Comparison of ENCODE assay signal across 14 cellular contexts in genomic region chr12:6346235-6346832, GRCh38. TPM values are rescaled to one million over a fixed set of nuclear protein-coding genes. Genes with fewer than 3 reads are reported as not detected.
DNase-seq lines count a peak whose midpoint lies in the region; ATAC-seq, FAIRE-seq and TF ChIP-seq lines count a peak whose summit lies in the region.
"Had no signal": no experiment of that assay in that cellular context is flagged by ENCODE, and none has a peak within 500 bp of the region (broad histone marks: within the 10 kb centered on the region; RNA-seq: fewer than 3 reads in every experiment).

No MANE protein-coding gene starts in this region.

- peaks cover 60% of the 10 kb centered on the region for H3K4me1 ChIP-seq in HepG2 (ENCODE audit: insufficient read depth, low read length)
- H3K4me1 ChIP-seq in right lobe of liver = peaks cover 0 to 14% (median 7%) of the 10 kb centered on the region in 4 donors
- peaks cover 22% of the 10 kb centered on the region for H3K4me1 ChIP-seq in muscle layer of colon (ENCODE audit: insufficient read depth, low read length)

- POLR2A ChIA-PET in HepG2 (lab: Yijun Ruan, JAX) = interaction anchor here (1.2 to 3.9 kb wide), 5 partner anchors 10 to 37 kb away, joined by 3 to 74 read pairs (median 8); partner anchors contain the start of gene LTBR
- POLR2A ChIA-PET in activated CD8-positive, alpha-beta T cell treated with anti-CD3 and anti-CD28 coated beads for 36 hours (lab: Charles Lee) = interaction anchor here (0.8 to 1.8 kb wide), 8 partner anchors 10 to 39 kb away, joined by 3 to 16 read pairs (median 4); partner anchors contain the start of gene SCNN1A

- no peak overlapping the region for H3K9ac ChIP-seq in HepG2 (ENCODE audit: insufficient read depth, low read depth, low read length)
- H3K9ac ChIP-seq in muscle layer of colon (ENCODE audit: low read length) = no peak overlapping the region

- no peaks in the 10 kb centered on the region for H4K20me1 ChIP-seq in HepG2 (ENCODE audit: insufficient read depth, low read length)

- H3K79me2 ChIP-seq in HepG2 (ENCODE audit: insufficient read depth, low read length) = peaks cover 12% of the 10 kb centered on the region

- 88% methylated on average over 5 of the region's 5 CpGs for WGBS in HepG2 (ENCODE audit: low lambda C conversion rate)
- 100% methylated on average over 1 of the region's 5 CpGs for WGBS in right lobe of liver (ENCODE audit: insufficient coverage, low coverage, low lambda C conversion rate, missing lambda C conversion rate)

- TF ChIP-seq POLR2A in HepG2 (IDR thresholded peaks at IDR 0.05; ENCODE audit: insufficient read depth in 1 of 2, low read depth in 2 of 2, low read length in 2 of 2) = no peak
- TF ChIP-seq POLR2A in right lobe of liver (IDR thresholded peaks at IDR 0.05) = no peak
- no peak for TF ChIP-seq POLR2A in GM12892 (IDR thresholded peaks at IDR 0.05; ENCODE audit: low read depth, low read length)

- in situ Hi-C loops in HepG2 (cut with HindIII; ENCODE audit: extremely low pct_ligation_motif_present, low pct_unique_long_range_greater_than_20kb) = no loop called here

- no peak overlapping the region for H3K4me3 ChIP-seq in HepG2 (replicated peaks in 1 of 3; ENCODE audit: insufficient read depth in 1 of 3, low read depth in 2 of 3, low read length in 3 of 3)
- H3K4me3 ChIP-seq in right lobe of liver = no peak overlapping the region
- no peak overlapping the region for H3K4me3 ChIP-seq in muscle layer of colon (ENCODE audit: low read depth in 1 of 2, low read length in 2 of 2)
- H3K4me3 ChIP-seq: MG63 had no signal

- peaks cover 49% of the 10 kb centered on the region for H3K4me1 Mint-ChIP-seq in activated CD8-positive, alpha-beta T cell treated with anti-CD3 and anti-CD28 coated beads for 36 hours (ENCODE audit: low read depth)

- peak overlapping the region; percentile 30 for H3K27ac Mint-ChIP-seq in activated CD8-positive, alpha-beta T cell treated with anti-CD3 and anti-CD28 coated beads for 36 hours

- TF ChIP-seq EP300 in HepG2 (IDR thresholded peaks at IDR 0.05; ENCODE audit: low read depth in 2 of 2, low read length in 2 of 2) (no peak), HepG2 (CRISPR knock-in tag; IDR thresholded peaks at IDR 0.05; ENCODE audit: borderline replicate concordance) (no peak)

- FAIRE-seq in HepG2 (lab: Jason Lieb, UNC) (no peak), GM12892 (lab: Jason Lieb, UNC) (no peak)

- no peaks in the 10 kb centered on the region for H3K36me3 ChIP-seq in HepG2 (replicated peaks in 1 of 2; ENCODE audit: control insufficient read depth in 1 of 2, insufficient read depth in 2 of 2, low read length in 2 of 2)
- H3K36me3 ChIP-seq in right lobe of liver = no peaks in the 10 kb centered on the region
- no peaks in the 10 kb centered on the region for H3K36me3 ChIP-seq in muscle layer of colon (ENCODE audit: insufficient read depth, low read length)

- H3K9me3 Mint-ChIP-seq in activated CD8-positive, alpha-beta T cell treated with anti-CD3 and anti-CD28 coated beads for 36 hours = no peaks in the 10 kb centered on the region
- H3K9me3 Mint-ChIP-seq: stimulated activated naive CD8-positive, alpha-beta T cell treated with anti-CD3 and anti-CD28 coated beads, Interleukin-15, amount 100 ng/mL, for 72 hours had no signal

- no peak overlapping the region for H3K4me2 ChIP-seq in HepG2 (ENCODE audit: low read depth, low read length)

- no peak for TF ChIP-seq CTCF in HepG2 (CRISPR knock-in tag; IDR thresholded peaks at IDR 0.05)
- TF ChIP-seq CTCF in right lobe of liver (IDR thresholded peaks at IDR 0.05) = no peak
- TF ChIP-seq CTCF in activated CD8-positive, alpha-beta T cell treated with anti-CD3 and anti-CD28 coated beads for 36 hours (IDR thresholded peaks at IDR 0.05) = no peak

- no peak for ATAC-seq in HepG2
- no peak for ATAC-seq in right lobe of liver
- no peak for ATAC-seq in activated CD8-positive, alpha-beta T cell treated with anti-CD3 and anti-CD28 coated beads for 36 hours
- ATAC-seq in GM19324 (IDR thresholded peaks at IDR 0.05; ENCODE audit: low FRiP score, unreplicated experiment) = no peak
- ATAC-seq: stimulated activated naive CD8-positive, alpha-beta T cell treated with anti-CD3 and anti-CD28 coated beads, Interleukin-15, amount 100 ng/mL, for 72 hours had no signal

- H3K9me3 ChIP-seq in HepG2 (ENCODE audit: low read length) (no peaks in the 10 kb centered on the region), right lobe of liver (no peaks in the 10 kb centered on the region), muscle layer of colon (ENCODE audit: low read length) (no peaks in the 10 kb centered on the region)
- H3K9me3 ChIP-seq: MG63 had no signal

- TF ChIP-seq RAD21 in HepG2 (CRISPR knock-in tag; IDR thresholded peaks at IDR 0.05) = no peak

- CTCF ChIA-PET in HepG2 (lab: Yijun Ruan, JAX; ENCODE audit: low intra/inter-chr PET ratio, low total read pairs) = no interaction called here
- CTCF ChIA-PET in activated CD8-positive, alpha-beta T cell treated with anti-CD3 and anti-CD28 coated beads for 36 hours (lab: Charles Lee) = interaction anchor here (0.9 to 2.6 kb wide), 8 partner anchors 10 to 119 kb away, joined by 3 to 18 read pairs (median 6); no protein-coding TSS in a partner anchor

- peaks cover under 1% of the 10 kb centered on the region for H3K36me3 Mint-ChIP-seq in activated CD8-positive, alpha-beta T cell treated with anti-CD3 and anti-CD28 coated beads for 36 hours (ENCODE audit: low read depth)

- DNase-seq in HepG2 (ENCODE audit: low spot score) (no peak), right lobe of liver (no peak), NCI-H446 treated with DMSO at 0.1 percent for 48 hours (lab: John Stamatoyannopoulos, UW) (no peak), GM12892 (ENCODE audit: insufficient read length) (no peak), SKM-1 treated with dmso at 0.1 percent for 144 hours (lab: John Stamatoyannopoulos, UW; ENCODE audit: unreplicated experiment) (no peak)
- no peak for DNase-seq in activated CD8-positive, alpha-beta T cell treated with anti-CD3 and anti-CD28 coated beads for 36 hours
- DNase-seq: DMS 273 treated with DMSO at 0.1 percent for 48 hours; MG63; NCI-H510A treated with DMSO at 0.1 percent for 48 hours; nucleus accumbens; stimulated activated CD4-positive, alpha-beta T cell treated with anti-CD3 and anti-CD28 coated beads, Interleukin-2, amount 100 ng/mL, for 48 hours; stimulated activated naive CD8-positive, alpha-beta T cell treated with anti-CD3 and anti-CD28 coated beads, Interleukin-15, amount 100 ng/mL, for 72 hours had no signal

- no peak overlapping the region for H2AFZ ChIP-seq in HepG2 (ENCODE audit: low read length)

- H3K4me3 Mint-ChIP-seq in activated CD8-positive, alpha-beta T cell treated with anti-CD3 and anti-CD28 coated beads for 36 hours = no peak overlapping the region

- H3K27ac ChIP-seq in HepG2 (ENCODE audit: extremely low read length, insufficient read depth, low read length) (no peak overlapping the region), right lobe of liver (peak overlapping the region in 1 of 3 donors; percentile 31), muscle layer of colon (ENCODE audit: low read depth, low read length) (peak overlapping the region; percentile 29)

- H3K27me3 ChIP-seq in HepG2 (ENCODE audit: control insufficient read depth in 1 of 2, insufficient read depth in 2 of 2, low read length in 2 of 2) (no peaks in the 10 kb centered on the region; a peak in 1 of 5 replicates), right lobe of liver (no peaks in the 10 kb centered on the region), muscle layer of colon (ENCODE audit: control insufficient read depth in 1 of 2, insufficient read depth in 2 of 2, low read length in 2 of 2) (no peaks in the 10 kb centered on the region)
- H3K27me3 ChIP-seq: MG63 had no signal

- BruUV-seq in HepG2 (replicated peaks; lab: Mats Ljungman, UMichigan) = no TSS peak

- intact Hi-C loops in HepG2 (cut with micrococcal nuclease; ENCODE audit: unreplicated experiment) = loop anchor here (10.0 kb wide), 1 partner anchor 188 kb away; the partner anchor contains the start of gene GAPDH
- intact Hi-C loops in right lobe of liver (cut with DNase I) = no loop called here
- intact Hi-C loops in activated CD8-positive, alpha-beta T cell treated with anti-CD3 and anti-CD28 coated beads for 36 hours (cut with micrococcal nuclease) = no loop called here

- no peaks in the 10 kb centered on the region for H3K27me3 Mint-ChIP-seq in activated CD8-positive, alpha-beta T cell treated with anti-CD3 and anti-CD28 coated beads for 36 hours
- H3K27me3 Mint-ChIP-seq: stimulated activated naive CD8-positive, alpha-beta T cell treated with anti-CD3 and anti-CD28 coated beads, Interleukin-15, amount 100 ng/mL, for 72 hours had no signal

RNA-seq across cellular contexts. Expression of gene TNFRSF1A, which starts 4.5 kb away (rescaled TPM):
- total RNA-seq in HepG2 (2016; rRNA removed; fragmentation: Illumina TruSeq; extraction: Trizol) (21.9 and 41.5 TPM in 2 replicates), right lobe of liver (100 to 1,000 TPM in 4 of 6 experiments, 10 to 100 TPM in 2; 70.6 to 199 (median 117) TPM)
- total RNA-seq in HepG2 (2016; cell fraction: cytosol; rRNA removed; fragmentation: Illumina TruSeq; extraction: Trizol; ENCODE audit: low read depth) = 16.3 and 18.0 TPM in 2 replicates
- total RNA-seq in HepG2 (2016; cell fraction: insoluble cytoplasmic fraction; rRNA removed; fragmentation: Illumina TruSeq; extraction: Trizol) = 28.8 and 36.5 TPM in 2 replicates
- 19.8 and 22.3 TPM in 2 replicates for total RNA-seq in HepG2 (2016; cell fraction: membrane; rRNA removed; fragmentation: Illumina TruSeq; extraction: Trizol)
- total RNA-seq in HepG2 (2016; cell fraction: nucleus; rRNA removed; fragmentation: Illumina TruSeq; extraction: Trizol) = 36.8 and 40.7 TPM in 2 replicates
- 41.4 and 61.2 TPM in 2 replicates for polyA plus RNA-seq in HepG2 (2011; rRNA removed)
- 53.0 and 53.4 TPM in 2 replicates for polyA plus RNA-seq in HepG2 (2011; cell fraction: cytosol; rRNA removed)
- 67.2 and 67.4 TPM in 2 replicates for polyA plus RNA-seq in HepG2 (2011; cell fraction: nucleus; rRNA removed)
- polyA plus RNA-seq in HepG2 (2012) = 40.9 and 56.2 TPM in 2 replicates
- 5.2 and 6.8 TPM in 2 replicates for polyA plus RNA-seq in HepG2 (2016; cell fraction: cytosol; fragmentation: Illumina TruSeq; extraction: Trizol; ENCODE audit: low read depth)
- 31.8 and 38.4 TPM in 2 replicates for polyA plus RNA-seq in HepG2 (2016; cell fraction: insoluble cytoplasmic fraction; fragmentation: Illumina TruSeq; extraction: Trizol; ENCODE audit: low read depth)
- polyA plus RNA-seq in HepG2 (2016; cell fraction: membrane; fragmentation: Illumina TruSeq; extraction: Trizol; ENCODE audit: low read depth) = 14.3 and 15.5 TPM in 2 replicates
- polyA plus RNA-seq in HepG2 (2016; cell fraction: nucleus; fragmentation: Illumina TruSeq; extraction: Trizol; ENCODE audit: insufficient read depth, low read depth) = 75.7 and 99.5 TPM in 2 replicates
- polyA minus RNA-seq in HepG2 (2011; rRNA and poly(A)+ RNA removed; ENCODE audit: low replicate concordance) = 88.8 and 131 TPM in 2 replicates
- polyA minus RNA-seq in HepG2 (2011; cell fraction: cytosol; rRNA and poly(A)+ RNA removed) = 52.9 and 68.3 TPM in 2 replicates
- 54.3 and 80.4 TPM in 2 replicates for polyA minus RNA-seq in HepG2 (2011; cell fraction: nucleus; rRNA and poly(A)+ RNA removed)
- 10 to 100 TPM; 40.6 TPM for total RNA-seq in activated CD8-positive, alpha-beta T cell treated with anti-CD3 and anti-CD28 coated beads for 36 hours
- polyA plus RNA-seq in GM12892 (2012; ENCODE audit: missing spikeins) = 6.0 TPM

RNA-seq across cellular contexts. Expression of gene SCNN1A, which starts 29.0 kb away (rescaled TPM):
- total RNA-seq in HepG2 (2016; rRNA removed; fragmentation: Illumina TruSeq; extraction: Trizol) = 0.63 and 1.5 TPM in 2 replicates
- total RNA-seq in HepG2 (2016; cell fraction: cytosol; rRNA removed; fragmentation: Illumina TruSeq; extraction: Trizol; ENCODE audit: low read depth) = 0.71 and 1.2 TPM in 2 replicates
- 0.71 and 1.6 TPM in 2 replicates for total RNA-seq in HepG2 (2016; cell fraction: insoluble cytoplasmic fraction; rRNA removed; fragmentation: Illumina TruSeq; extraction: Trizol)
- 0.72 and 0.87 TPM in 2 replicates for total RNA-seq in HepG2 (2016; cell fraction: membrane; rRNA removed; fragmentation: Illumina TruSeq; extraction: Trizol)
- total RNA-seq in HepG2 (2016; cell fraction: nucleus; rRNA removed; fragmentation: Illumina TruSeq; extraction: Trizol) = 1.8 and 5.0 TPM in 2 replicates
- 14.6 and 32.8 TPM in 2 replicates for polyA plus RNA-seq in HepG2 (2011; rRNA removed)
- polyA plus RNA-seq in HepG2 (2011; cell fraction: cytosol; rRNA removed) = 6.1 and 12.5 TPM in 2 replicates
- polyA plus RNA-seq in HepG2 (2011; cell fraction: nucleus; rRNA removed) = 24.9 and 39.4 TPM in 2 replicates
- polyA plus RNA-seq in HepG2 (2012) = 17.5 and 19.3 TPM in 2 replicates
- polyA plus RNA-seq in HepG2 (2016; cell fraction: cytosol; fragmentation: Illumina TruSeq; extraction: Trizol; ENCODE audit: low read depth) = 0.22 and 0.41 TPM in 2 replicates
- polyA plus RNA-seq in HepG2 (2016; cell fraction: insoluble cytoplasmic fraction; fragmentation: Illumina TruSeq; extraction: Trizol; ENCODE audit: low read depth) = 1.0 and 1.6 TPM in 2 replicates
- 0.66 and 1.1 TPM in 2 replicates for polyA plus RNA-seq in HepG2 (2016; cell fraction: membrane; fragmentation: Illumina TruSeq; extraction: Trizol; ENCODE audit: low read depth)
- 4.0 and 5.1 TPM in 2 replicates for polyA plus RNA-seq in HepG2 (2016; cell fraction: nucleus; fragmentation: Illumina TruSeq; extraction: Trizol; ENCODE audit: insufficient read depth, low read depth)
- polyA minus RNA-seq in HepG2 (2011; rRNA and poly(A)+ RNA removed; ENCODE audit: low replicate concordance) = 9.5 and 30.0 TPM in 2 replicates
- 5.9 and 14.3 TPM in 2 replicates for polyA minus RNA-seq in HepG2 (2011; cell fraction: cytosol; rRNA and poly(A)+ RNA removed)
- 10.9 and 24.2 TPM in 2 replicates for polyA minus RNA-seq in HepG2 (2011; cell fraction: nucleus; rRNA and poly(A)+ RNA removed)
- total RNA-seq in right lobe of liver = 1 to 10 TPM; 2.1 to 9.5 (median 6.0) TPM
- total RNA-seq in activated CD8-positive, alpha-beta T cell treated with anti-CD3 and anti-CD28 coated beads for 36 hours = 1 to 10 TPM; 2.3 to 3.8 TPM
- not detected for polyA plus RNA-seq in GM12892 (2012; ENCODE audit: missing spikeins)

RNA-seq across cellular contexts. Expression of gene PLEKHG6, which starts 35.9 kb away (rescaled TPM):
- total RNA-seq in HepG2 (2016; rRNA removed; fragmentation: Illumina TruSeq; extraction: Trizol) = 13.1 and 18.9 TPM in 2 replicates
- total RNA-seq in HepG2 (2016; cell fraction: cytosol; rRNA removed; fragmentation: Illumina TruSeq; extraction: Trizol; ENCODE audit: low read depth) = 11.1 and 14.7 TPM in 2 replicates
- 15.0 and 16.9 TPM in 2 replicates for total RNA-seq in HepG2 (2016; cell fraction: insoluble cytoplasmic fraction; rRNA removed; fragmentation: Illumina TruSeq; extraction: Trizol)
- 23.7 TPM in 2 replicates for total RNA-seq in HepG2 (2016; cell fraction: membrane; rRNA removed; fragmentation: Illumina TruSeq; extraction: Trizol)
- total RNA-seq in HepG2 (2016; cell fraction: nucleus; rRNA removed; fragmentation: Illumina TruSeq; extraction: Trizol) = 15.6 and 19.7 TPM in 2 replicates
- polyA plus RNA-seq in HepG2 (2011; rRNA removed) = 17.0 and 26.8 TPM in 2 replicates
- 12.8 and 29.8 TPM in 2 replicates for polyA plus RNA-seq in HepG2 (2011; cell fraction: cytosol; rRNA removed)
- polyA plus RNA-seq in HepG2 (2011; cell fraction: nucleus; rRNA removed) = 20.1 and 50.9 TPM in 2 replicates
- polyA plus RNA-seq in HepG2 (2012) = 16.4 and 22.2 TPM in 2 replicates
- polyA plus RNA-seq in HepG2 (2016; cell fraction: cytosol; fragmentation: Illumina TruSeq; extraction: Trizol; ENCODE audit: low read depth) = 16.0 and 16.1 TPM in 2 replicates
- 15.2 and 21.6 TPM in 2 replicates for polyA plus RNA-seq in HepG2 (2016; cell fraction: insoluble cytoplasmic fraction; fragmentation: Illumina TruSeq; extraction: Trizol; ENCODE audit: low read depth)
- polyA plus RNA-seq in HepG2 (2016; cell fraction: membrane; fragmentation: Illumina TruSeq; extraction: Trizol; ENCODE audit: low read depth) = 20.3 and 26.3 TPM in 2 replicates
- 28.0 and 30.9 TPM in 2 replicates for polyA plus RNA-seq in HepG2 (2016; cell fraction: nucleus; fragmentation: Illumina TruSeq; extraction: Trizol; ENCODE audit: insufficient read depth, low read depth)
- 0.70 and 23.3 TPM in 2 replicates for polyA minus RNA-seq in HepG2 (2011; rRNA and poly(A)+ RNA removed; ENCODE audit: low replicate concordance)
- polyA minus RNA-seq in HepG2 (2011; cell fraction: cytosol; rRNA and poly(A)+ RNA removed) = 8.8 and 12.8 TPM in 2 replicates
- 13.3 and 16.5 TPM in 2 replicates for polyA minus RNA-seq in HepG2 (2011; cell fraction: nucleus; rRNA and poly(A)+ RNA removed)
- total RNA-seq in right lobe of liver = 1 to 10 TPM; 2.3 to 5.5 (median 3.3) TPM
- not detected for total RNA-seq in activated CD8-positive, alpha-beta T cell treated with anti-CD3 and anti-CD28 coated beads for 36 hours
- 2.2 TPM for polyA plus RNA-seq in GM12892 (2012; ENCODE audit: missing spikeins)

RNA-seq across cellular contexts. Expression of gene LTBR, which starts 37.6 kb away (rescaled TPM):
- 12.1 and 34.8 TPM in 2 replicates for total RNA-seq in HepG2 (2016; rRNA removed; fragmentation: Illumina TruSeq; extraction: Trizol)
- total RNA-seq in HepG2 (2016; cell fraction: cytosol; rRNA removed; fragmentation: Illumina TruSeq; extraction: Trizol; ENCODE audit: low read depth) = 24.4 and 24.5 TPM in 2 replicates
- total RNA-seq in HepG2 (2016; cell fraction: insoluble cytoplasmic fraction; rRNA removed; fragmentation: Illumina TruSeq; extraction: Trizol) = 11.6 and 40.0 TPM in 2 replicates
- total RNA-seq in HepG2 (2016; cell fraction: membrane; rRNA removed; fragmentation: Illumina TruSeq; extraction: Trizol) = 34.7 and 35.3 TPM in 2 replicates
- 39.7 and 43.6 TPM in 2 replicates for total RNA-seq in HepG2 (2016; cell fraction: nucleus; rRNA removed; fragmentation: Illumina TruSeq; extraction: Trizol)
- polyA plus RNA-seq in HepG2 (2011; rRNA removed) = 31.4 and 39.0 TPM in 2 replicates
- polyA plus RNA-seq in HepG2 (2011; cell fraction: cytosol; rRNA removed) = 23.7 and 29.3 TPM in 2 replicates
- polyA plus RNA-seq in HepG2 (2011; cell fraction: nucleus; rRNA removed) = 82.9 and 92.1 TPM in 2 replicates
- 25.8 and 37.8 TPM in 2 replicates for polyA plus RNA-seq in HepG2 (2012)
- 19.3 and 21.0 TPM in 2 replicates for polyA plus RNA-seq in HepG2 (2016; cell fraction: cytosol; fragmentation: Illumina TruSeq; extraction: Trizol; ENCODE audit: low read depth)
- 16.0 and 16.4 TPM in 2 replicates for polyA plus RNA-seq in HepG2 (2016; cell fraction: insoluble cytoplasmic fraction; fragmentation: Illumina TruSeq; extraction: Trizol; ENCODE audit: low read depth)
- 27.4 and 28.3 TPM in 2 replicates for polyA plus RNA-seq in HepG2 (2016; cell fraction: membrane; fragmentation: Illumina TruSeq; extraction: Trizol; ENCODE audit: low read depth)
- 117 and 123 TPM in 2 replicates for polyA plus RNA-seq in HepG2 (2016; cell fraction: nucleus; fragmentation: Illumina TruSeq; extraction: Trizol; ENCODE audit: insufficient read depth, low read depth)
- 16.2 and 29.7 TPM in 2 replicates for polyA minus RNA-seq in HepG2 (2011; rRNA and poly(A)+ RNA removed; ENCODE audit: low replicate concordance)
- 11.5 and 14.0 TPM in 2 replicates for polyA minus RNA-seq in HepG2 (2011; cell fraction: cytosol; rRNA and poly(A)+ RNA removed)
- 22.4 and 34.2 TPM in 2 replicates for polyA minus RNA-seq in HepG2 (2011; cell fraction: nucleus; rRNA and poly(A)+ RNA removed)
- 100 to 1,000 TPM in 3 of 6 experiments, 10 to 100 TPM in 3; 83.8 to 235 (median 103) TPM for total RNA-seq in right lobe of liver
- total RNA-seq in activated CD8-positive, alpha-beta T cell treated with anti-CD3 and anti-CD28 coated beads for 36 hours = 1 to 10 TPM; 1.5 to 1.6 TPM
- polyA plus RNA-seq in GM12892 (2012; ENCODE audit: missing spikeins) = 0.40 TPM
